In genomic region chr6:126067080-126067479, GRCh38 we compare ENCODE assay signal across 22 cellular contexts.
"Had no signal": no experiment of that assay in that cellular context is flagged by ENCODE, and none has a peak within 500 bp of the region (broad histone marks: within the 10 kb centered on the region; RNA-seq: fewer than 3 reads in every experiment).

No MANE protein-coding gene starts in this region.

- H3K27me3 Mint-ChIP-seq: activated CD4-positive, alpha-beta memory T cell treated with anti-CD3 and anti-CD28 coated beads for 36 hours; activated naive CD4-positive, alpha-beta T cell treated with anti-CD3 and anti-CD28 coated beads, Interleukin-2, amount 10 ng/mL, durations not matched to agents 7 days and 5 days; activated naive CD8-positive, alpha-beta T cell treated with anti-CD3 and anti-CD28 coated beads, Interleukin-2, amount 10 ng/mL, durations not matched to agents 7 days and 5 days; activated T-cell treated with anti-CD3 and anti-CD28 coated beads, Interleukin-2, amount 50 U/mL, for 24 hours had no signal

- DNase-seq: activated CD4-positive, alpha-beta memory T cell treated with anti-CD3 and anti-CD28 coated beads for 36 hours; activated CD4-positive, alpha-beta T cell treated with anti-CD3 and anti-CD28 coated beads for 48 hours; activated CD8-positive, alpha-beta memory T cell treated with anti-CD3 and anti-CD28 coated beads, Interleukin-2, amount 50 U/mL, for 48 hours; activated gamma-delta T cell; activated naive CD4-positive, alpha-beta T cell treated with anti-CD3 and anti-CD28 coated beads, Interleukin-2, amount 10 ng/mL, durations not matched to agents 7 days and 5 days; activated naive CD8-positive, alpha-beta T cell treated with anti-CD3 and anti-CD28 coated beads, Interleukin-2, amount 10 ng/mL, durations not matched to agents 7 days and 5 days; activated T-cell treated with anti-CD3 and anti-CD28 coated beads, Interleukin-2, amount 50 U/mL, for 24 hours; amygdala; caudate nucleus; gastrocnemius medialis; glutamatergic neuron; islet precursor cell; left ventricle myocardium inferior; spleen; stimulated activated naive CD4-positive, alpha-beta T cell; SW 1271; T1000; WERI-Rb-1 had no signal

- H3K27me3 ChIP-seq: gastrocnemius medialis, right atrium auricular region, spleen, tibial nerve had no signal

- H3K4me3 Mint-ChIP-seq: activated CD4-positive, alpha-beta memory T cell treated with anti-CD3 and anti-CD28 coated beads for 36 hours; activated naive CD4-positive, alpha-beta T cell treated with anti-CD3 and anti-CD28 coated beads, Interleukin-2, amount 10 ng/mL, durations not matched to agents 7 days and 5 days; activated naive CD8-positive, alpha-beta T cell treated with anti-CD3 and anti-CD28 coated beads, Interleukin-2, amount 10 ng/mL, durations not matched to agents 7 days and 5 days; activated T-cell treated with anti-CD3 and anti-CD28 coated beads, Interleukin-2, amount 50 U/mL, for 24 hours; T-helper 1 cell treated with Interleukin-12 subunit alpha and Interleukin-12 subunit beta and Interleukin-4 antibody, amounts not matched to agents 30 μg/mL and 1 μg/mL, for 36 hours had no signal

- H3K36me3 ChIP-seq: gastrocnemius medialis, left ventricle myocardium inferior, right atrium auricular region, WERI-Rb-1 had no signal

- H3K9me3 ChIP-seq: gastrocnemius medialis, left ventricle myocardium inferior, right atrium auricular region had no signal

- H3K4me1 ChIP-seq: gastrocnemius medialis, left ventricle myocardium inferior, right atrium auricular region, spleen had no signal

- H3K9me3 Mint-ChIP-seq: activated naive CD4-positive, alpha-beta T cell treated with anti-CD3 and anti-CD28 coated beads, Interleukin-2, amount 10 ng/mL, durations not matched to agents 7 days and 5 days; activated naive CD8-positive, alpha-beta T cell treated with anti-CD3 and anti-CD28 coated beads, Interleukin-2, amount 10 ng/mL, durations not matched to agents 7 days and 5 days; activated T-cell treated with anti-CD3 and anti-CD28 coated beads, Interleukin-2, amount 50 U/mL, for 24 hours; T-helper 1 cell treated with Interleukin-12 subunit alpha and Interleukin-12 subunit beta and Interleukin-4 antibody, amounts not matched to agents 30 μg/mL and 1 μg/mL, for 36 hours had no signal

- H3K27ac Mint-ChIP-seq: activated CD4-positive, alpha-beta memory T cell treated with anti-CD3 and anti-CD28 coated beads for 36 hours; activated naive CD4-positive, alpha-beta T cell treated with anti-CD3 and anti-CD28 coated beads, Interleukin-2, amount 10 ng/mL, durations not matched to agents 7 days and 5 days; activated naive CD8-positive, alpha-beta T cell treated with anti-CD3 and anti-CD28 coated beads, Interleukin-2, amount 10 ng/mL, durations not matched to agents 7 days and 5 days; activated T-cell treated with anti-CD3 and anti-CD28 coated beads, Interleukin-2, amount 50 U/mL, for 24 hours; T-helper 1 cell treated with Interleukin-12 subunit alpha and Interleukin-12 subunit beta and Interleukin-4 antibody, amounts not matched to agents 30 μg/mL and 1 μg/mL, for 36 hours had no signal

- H3K4me3 ChIP-seq: gastrocnemius medialis, left ventricle myocardium inferior, right atrium auricular region, spleen, tibial nerve had no signal

- ATAC-seq: activated CD4-positive, CD25-positive, alpha-beta regulatory T cell treated with anti-CD3 and anti-CD28 coated beads, Interleukin-2, amount 50 U/mL, for 24 hours; gastrocnemius medialis had no signal

- H3K4me1 Mint-ChIP-seq: activated naive CD4-positive, alpha-beta T cell treated with anti-CD3 and anti-CD28 coated beads, Interleukin-2, amount 10 ng/mL, durations not matched to agents 7 days and 5 days; activated naive CD8-positive, alpha-beta T cell treated with anti-CD3 and anti-CD28 coated beads, Interleukin-2, amount 10 ng/mL, durations not matched to agents 7 days and 5 days had no signal

- H3K36me3 Mint-ChIP-seq: activated naive CD4-positive, alpha-beta T cell treated with anti-CD3 and anti-CD28 coated beads, Interleukin-2, amount 10 ng/mL, durations not matched to agents 7 days and 5 days had no signal

- H3K27ac ChIP-seq: gastrocnemius medialis, left ventricle myocardium inferior, right atrium auricular region, spleen, tibial nerve, WERI-Rb-1 had no signal
